11 cellular contexts compared by ENCODE assay signal in the genomic region with DNA sequence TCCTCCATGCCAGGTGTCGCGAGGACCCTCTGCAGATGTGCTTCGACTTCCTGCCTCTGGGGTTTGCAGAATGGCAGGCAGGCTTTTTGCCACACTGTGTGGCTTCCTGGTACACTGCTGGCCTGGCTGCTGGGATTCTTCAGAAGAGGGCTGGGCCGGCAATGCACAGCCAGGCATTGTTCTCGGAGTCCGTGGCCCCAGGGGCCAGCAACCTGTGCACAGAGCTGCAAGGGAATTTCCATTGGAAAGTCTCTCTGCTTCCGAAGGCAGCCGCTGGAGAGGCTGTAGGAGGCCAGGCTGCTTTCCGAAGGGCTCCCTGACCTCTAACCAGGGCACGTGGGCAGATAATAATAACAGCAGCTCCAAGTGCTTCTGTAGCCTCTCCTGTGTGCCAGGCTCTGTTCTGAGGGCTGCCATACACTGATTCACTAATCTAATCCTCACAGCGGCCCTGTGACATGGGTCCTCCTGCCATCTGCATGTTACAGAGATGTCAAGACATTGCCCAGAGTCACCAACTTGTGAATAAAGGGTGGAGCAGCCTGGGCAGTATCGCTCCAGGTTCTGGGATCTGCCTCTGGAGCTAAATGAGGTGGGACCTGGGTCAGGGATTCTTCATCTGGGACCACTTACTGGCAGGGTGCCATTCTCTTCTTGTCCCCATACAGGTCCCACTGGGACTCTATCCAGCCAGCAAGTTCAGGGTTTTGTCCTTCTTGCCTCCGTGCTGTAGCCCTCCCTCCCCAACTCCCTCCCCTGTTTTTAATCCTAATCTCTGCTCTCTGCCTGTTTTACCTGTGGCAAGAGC. TPM values are rescaled to one million over a fixed set of nuclear protein-coding genes. Genes with fewer than 3 reads are reported as not detected.
A peak's percentile ranks its signal among the peaks of the same experiment; 100 is the strongest.
DNase-seq lines count a peak whose midpoint lies in the region; ATAC-seq and TF ChIP-seq lines count a peak whose summit lies in the region.
"Had no signal": no experiment of that assay in that cellular context is flagged by ENCODE, and none has a peak within 500 bp of the region (broad histone marks: within the 10 kb centered on the region; RNA-seq: fewer than 3 reads in every experiment).

No MANE protein-coding gene starts in this region.

- H3K4me1 ChIP-seq in duodenal mucosa (ENCODE audit: control insufficient read depth in 1 of 2, insufficient read depth in 2 of 2, low read length in 2 of 2) (peaks cover 48 to 51% of the 10 kb centered on the region in 2 donors), mucosa of rectum (ENCODE audit: control insufficient read depth in 2 of 2, insufficient read depth in 2 of 2, low read length in 2 of 2) (peaks cover 34 to 52% of the 10 kb centered on the region in 2 donors), tibial nerve (peaks cover 0 to 57% (median 46%) of the 10 kb centered on the region in 4 donors)

- H3K4me1 Mint-ChIP-seq in endothelial cell (ENCODE audit: unreplicated experiment), result peaks cover 43% of the 10 kb centered on the region

- ATAC-seq in GM19324 (IDR thresholded peaks at IDR 0.05; ENCODE audit: low FRiP score, unreplicated experiment), result no peak

- H3K9me3 ChIP-seq in duodenal mucosa (ENCODE audit: control insufficient read depth in 1 of 2, low read length in 2 of 2) (no peaks in the 10 kb centered on the region), mucosa of rectum (ENCODE audit: control insufficient read depth in 2 of 2, low read length in 2 of 2) (no peaks in the 10 kb centered on the region), tibial nerve (no peaks in the 10 kb centered on the region)

- peak overlapping the region in 1 of 2 donors; percentile 11 for H3K9ac ChIP-seq in duodenal mucosa (ENCODE audit: low read depth in 1 of 2, low read length in 2 of 2)
- H3K9ac ChIP-seq in mucosa of rectum (ENCODE audit: low read depth in 1 of 2, low read length in 2 of 2), result peak overlapping the region in 1 of 2 donors; percentile 47

- no peak overlapping the region for H3K4me3 Mint-ChIP-seq in endothelial cell (ENCODE audit: unreplicated experiment)

- H3K4me3 ChIP-seq in duodenal mucosa (ENCODE audit: low read depth in 1 of 2, low read length in 2 of 2), result peak overlapping the region; percentile 13 to 41
- H3K4me3 ChIP-seq in mucosa of rectum (ENCODE audit: low read length in 2 of 2), result peak overlapping the region; percentile 11 to 53
- no peak overlapping the region for H3K4me3 ChIP-seq in tibial nerve

- H3K9me3 Mint-ChIP-seq in endothelial cell (ENCODE audit: unreplicated experiment), result no peaks in the 10 kb centered on the region

- TF ChIP-seq EP300 in tibial nerve (IDR thresholded peaks at IDR 0.05), result no peak

- H3K27ac ChIP-seq in duodenal mucosa (ENCODE audit: low read depth, low read length) (no peak overlapping the region), mucosa of rectum (ENCODE audit: low read depth in 2 of 2, low read length in 2 of 2) (peak overlapping the region; percentile 76 to 80), tibial nerve (peak overlapping the region in 3 of 4 donors; percentile 35 to 73 (median 70))
- H3K27ac ChIP-seq: 22Rv1 had no signal

- WGBS in tibial nerve, 2 donors, result 69 to 75% methylated on average over 10 to 13 of the region's 13 CpGs

- H3K27ac Mint-ChIP-seq in endothelial cell (ENCODE audit: unreplicated experiment), result no peak overlapping the region

- DNase-seq in DMS79 (lab: John Stamatoyannopoulos, UW), result peak; percentile 87
- no peak for DNase-seq in DMS79 treated with DMSO at 0.1 percent for 48 hours (lab: John Stamatoyannopoulos, UW)
- DNase-seq in tibial nerve (ENCODE audit: low spot score in 2 of 2), result no peak
- no peak for DNase-seq in endothelial cell (ENCODE audit: low spot score)
- no peak for DNase-seq in cerebellar cortex (ENCODE audit: low spot score)
- DNase-seq: Karpas-422, T-helper 1 cell had no signal

- H3K27me3 ChIP-seq in duodenal mucosa (ENCODE audit: control insufficient read depth in 1 of 2, insufficient read depth in 2 of 2, low read length in 2 of 2), result no peaks in the 10 kb centered on the region
- no peaks in the 10 kb centered on the region for H3K27me3 ChIP-seq in mucosa of rectum (ENCODE audit: control insufficient read depth in 2 of 2, insufficient read depth in 2 of 2, low read length in 2 of 2)
- H3K27me3 ChIP-seq in tibial nerve, result no peaks in the 10 kb centered on the region

- H3K36me3 Mint-ChIP-seq in endothelial cell (ENCODE audit: low read depth, unreplicated experiment), result peaks cover 13% of the 10 kb centered on the region

- H3K36me3 ChIP-seq in duodenal mucosa (ENCODE audit: control insufficient read depth in 1 of 2, insufficient read depth in 2 of 2, low read length in 2 of 2) (peaks cover 0 to 3% of the 10 kb centered on the region in 2 donors), mucosa of rectum (ENCODE audit: control insufficient read depth in 2 of 2, insufficient read depth in 2 of 2, low read length in 2 of 2) (peaks cover 0 to 6% of the 10 kb centered on the region in 2 donors), tibial nerve (no peaks in the 10 kb centered on the region)

- TF ChIP-seq CTCF in tibial nerve (IDR thresholded peaks at IDR 0.05) (no peak), endothelial cell (IDR thresholded peaks at IDR 0.05; ENCODE audit: unreplicated experiment) (no peak)

- no peak for TF ChIP-seq POLR2A in tibial nerve (IDR thresholded peaks at IDR 0.05)

- H3K27me3 Mint-ChIP-seq in endothelial cell (ENCODE audit: unreplicated experiment), result peaks cover 3% of the 10 kb centered on the region

RNA-seq across cellular contexts. Expression of a gene that starts 5.0 kb away (rescaled TPM):
- total RNA-seq in tibial nerve (10 to 100 TPM; 14.0 to 36.9 (median 29.3) TPM), endothelial cell (ENCODE audit: unreplicated experiment) (34.1 TPM)

Comparison
In these comparisons a context has a peak if more than half of its experiments do, and no peak if none do; other contexts are left out.
1. H3K4me3 ChIP-seq: peak in duodenal mucosa (2 of 2) and mucosa of rectum (2 of 2); none in tibial nerve (0 of 4).